8 cellular contexts compared by ENCODE assay signal in the genomic region with DNA sequence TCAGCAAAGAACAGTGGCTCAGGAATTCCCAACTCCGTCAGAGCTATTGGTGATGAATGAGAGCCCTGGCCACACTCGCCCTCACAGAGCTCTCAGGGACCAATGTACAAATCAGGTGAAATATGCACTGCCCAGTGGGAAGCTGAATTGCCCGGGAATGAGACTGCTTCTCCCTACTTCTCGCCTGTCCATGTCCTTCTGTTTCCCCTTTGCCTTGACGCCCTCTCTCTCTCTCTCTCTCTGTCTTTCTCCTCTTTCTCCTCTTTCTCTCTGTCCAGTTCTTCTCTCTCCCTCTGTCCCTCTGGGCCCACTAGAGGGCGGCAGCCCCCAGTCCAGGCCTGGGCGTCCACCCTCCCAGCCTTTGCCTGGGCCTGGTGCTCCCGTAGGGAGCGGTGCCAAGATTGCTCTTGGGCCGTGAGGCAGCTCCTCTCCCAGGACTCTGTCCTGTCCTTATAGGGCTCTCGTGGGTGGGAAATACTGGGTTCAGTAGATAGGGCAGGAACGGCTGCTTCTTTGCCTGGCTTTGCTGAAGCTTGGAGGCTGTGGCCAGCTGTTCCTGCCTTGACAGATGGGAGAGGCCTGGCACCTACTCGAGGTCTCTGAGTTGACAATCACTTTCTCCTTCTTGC. TPM values are rescaled to one million over a fixed set of nuclear protein-coding genes. Genes with fewer than 3 reads are reported as not detected.
DNase-seq lines count a peak whose midpoint lies in the region; ATAC-seq and TF ChIP-seq lines count a peak whose summit lies in the region.

No MANE protein-coding gene starts in this region.

- peak; percentile 31 for ATAC-seq in foreskin keratinocyte
- ATAC-seq in HG03460 (IDR thresholded peaks at IDR 0.05; ENCODE audit: unreplicated experiment): no peak
- no peak for ATAC-seq in GM21786 (IDR thresholded peaks at IDR 0.05; ENCODE audit: unreplicated experiment)

- H3K4me2 ChIP-seq in neural progenitor cell: no peak overlapping the region

- H3K27me3 Mint-ChIP-seq in Caco-2 (ENCODE audit: insufficient read depth, unreplicated experiment) (no peaks in the 10 kb centered on the region), neural progenitor cell (ENCODE audit: insufficient read depth, low read depth) (peaks cover 15% of the 10 kb centered on the region)

- H3K4me3 ChIP-seq in Caco-2 (ENCODE audit: low read depth, low read length): no peak overlapping the region
- H3K4me3 ChIP-seq in neural progenitor cell: no peak overlapping the region

- no peaks in the 10 kb centered on the region for H3K9me3 Mint-ChIP-seq in Caco-2 (ENCODE audit: unreplicated experiment)
- no peaks in the 10 kb centered on the region for H3K9me3 Mint-ChIP-seq in neural progenitor cell

- H3K4me3 Mint-ChIP-seq in Caco-2 (ENCODE audit: unreplicated experiment) (no peak overlapping the region), neural progenitor cell (no peak overlapping the region)

- H3K27ac ChIP-seq in foreskin keratinocyte (no peak overlapping the region), neural progenitor cell (no peak overlapping the region)

- no peaks in the 10 kb centered on the region for H4K20me1 ChIP-seq in neural progenitor cell (ENCODE audit: low read depth)

- H3K9me3 ChIP-seq in Caco-2 (no peaks in the 10 kb centered on the region), neural progenitor cell (ENCODE audit: low read depth) (no peaks in the 10 kb centered on the region)

- peaks cover 9% of the 10 kb centered on the region for H3F3A ChIP-seq in neural progenitor cell (ENCODE audit: low read depth)

- CTCF ChIA-PET in Caco-2 (lab: Charles Lee): interaction anchor here (0.6 to 1.6 kb wide), 3 partner anchors 17 to 34 kb away, joined by 5 to 6 read pairs (median 6); no protein-coding TSS in a partner anchor

- BruUV-seq in Caco-2 (replicated peaks; lab: Mats Ljungman, UMichigan): no TSS peak

- H3K36me3 Mint-ChIP-seq in Caco-2 (ENCODE audit: insufficient read depth, unreplicated experiment) (no peaks in the 10 kb centered on the region), neural progenitor cell (no peaks in the 10 kb centered on the region)

- H3K9ac ChIP-seq in neural progenitor cell: no peak overlapping the region

- H3K36me3 ChIP-seq in Caco-2 (ENCODE audit: control insufficient read depth, insufficient read depth, low read length) (no peaks in the 10 kb centered on the region), neural progenitor cell (no peaks in the 10 kb centered on the region)

- peak overlapping the region; percentile 48 for H2AFZ ChIP-seq in neural progenitor cell (replicated peaks)

- H3K27ac Mint-ChIP-seq in Caco-2 (ENCODE audit: unreplicated experiment) (no peak overlapping the region), neural progenitor cell (no peak overlapping the region)

- POLR2A ChIA-PET in Caco-2 (lab: Charles Lee): no interaction called here

- TF ChIP-seq CTCF in Caco-2 (IDR thresholded peaks at IDR 0.05; ENCODE audit: insufficient read depth in 1 of 2, low read depth in 1 of 2, low read length in 1 of 2, severe bottlenecking in 1 of 2, unreplicated experiment in 1 of 2) (peak; percentile 81 to 90), foreskin keratinocyte (conservative IDR thresholded peaks at IDR 0.05) (peak; percentile 66), neural progenitor cell (IDR thresholded peaks at IDR 0.05) (peak; percentile 89)

- H3K4me1 ChIP-seq in Caco-2 (peaks cover 3% of the 10 kb centered on the region; the same call in 1 of the 2 replicates), foreskin keratinocyte (peaks cover 11% of the 10 kb centered on the region), neural progenitor cell (peaks cover 15% of the 10 kb centered on the region)

- peak; percentile 51 to 71 for DNase-seq in Caco-2
- peak in 43 of 76 experiments; percentile 3 to 61 (median 30) for DNase-seq in HUDEP-2 (lab: John Stamatoyannopoulos, UW; ENCODE audit: unreplicated experiment in 76 of 76)
- DNase-seq in SW 1271 (lab: John Stamatoyannopoulos, UW): peak; percentile 48 to 74
- no peak for DNase-seq in foreskin keratinocyte
- DNase-seq in neural progenitor cell (ENCODE audit: low spot score): peak; percentile 86
- DNase-seq in NCI-H187 treated with DMSO at 0.1 percent for 48 hours (lab: John Stamatoyannopoulos, UW): no peak

- no peaks in the 10 kb centered on the region for H3K79me2 ChIP-seq in neural progenitor cell (ENCODE audit: low read depth)

- intact Hi-C loops in Caco-2 (cut with micrococcal nuclease; ENCODE audit: unreplicated experiment): no loop called here

- H3K4me1 Mint-ChIP-seq in Caco-2 (ENCODE audit: low read depth, unreplicated experiment): peaks cover 16% of the 10 kb centered on the region
- peaks cover 22% of the 10 kb centered on the region for H3K4me1 Mint-ChIP-seq in neural progenitor cell

- no peaks in the 10 kb centered on the region for H3K27me3 ChIP-seq in Caco-2 (replicated peaks; ENCODE audit: control insufficient read depth, insufficient read depth, low read length)
- no peaks in the 10 kb centered on the region for H3K27me3 ChIP-seq in foreskin keratinocyte
- H3K27me3 ChIP-seq in neural progenitor cell: no peaks in the 10 kb centered on the region

RNA-seq across cellular contexts. Expression of gene PUM2, which starts 28.4 kb away (rescaled TPM):
- total RNA-seq in Caco-2 (2022) (117 and 119 TPM in 2 replicates), foreskin keratinocyte (43.9 and 44.1 TPM in 2 replicates), neural progenitor cell (ENCODE audit: low replicate concordance) (88.4 and 91.1 TPM in 2 replicates)
- 9.5 and 11.6 TPM in 2 replicates for polyA plus RNA-seq in foreskin keratinocyte

Comparison
In these comparisons a context has a peak if more than half of its experiments do, and no peak if none do; other contexts are left out.
1. DNase-seq: peak in Caco-2 (2 of 2), HUDEP-2 (43 of 76), SW 1271 (2 of 2) and neural progenitor cell (single experiment); none in foreskin keratinocyte (0 of 2) and NCI-H187 treated with DMSO at 0.1 percent for 48 hours (single experiment).
2. Peak in every context shown above with its lines, with median percentiles within 50 percentile points of each other: CTCF ChIP-seq.